ENCODE assay signal across 15 cellular contexts in genomic region chr2:211944572-211944971, GRCh38.
A peak's percentile ranks its signal among the peaks of the same experiment; 100 is the strongest.
DNase-seq lines count a peak whose midpoint lies in the region; ATAC-seq and TF ChIP-seq lines count a peak whose summit lies in the region.
"Had no signal": no experiment of that assay in that cellular context is flagged by ENCODE, and none has a peak within 500 bp of the region (broad histone marks: within the 10 kb centered on the region; RNA-seq: fewer than 3 reads in every experiment).

No MANE protein-coding gene starts in this region.

- H3K9me3 ChIP-seq in H9 (ENCODE audit: control insufficient read depth, low read depth, low read length), result no peaks in the 10 kb centered on the region

- H3K9me3 Mint-ChIP-seq in H9 (no peaks in the 10 kb centered on the region; a peak in 1 of 5 replicates), CD14-positive monocyte (no peaks in the 10 kb centered on the region)
- no peaks in the 10 kb centered on the region for H3K9me3 Mint-ChIP-seq in activated naive CD4-positive, alpha-beta T cell treated with anti-CD3 and anti-CD28 coated beads, Interleukin-2, amount 10 ng/mL, durations not matched to agents 7 days and 5 days
- H3K9me3 Mint-ChIP-seq: dendritic cell treated with granulocyte-macrophage colony-stimulating factor and Interleukin-4, amounts not matched to agents 40 ng/mL and 50 ng/mL, for 4 days had no signal

- H3K27ac Mint-ChIP-seq in H9, result no peak overlapping the region
- H3K27ac Mint-ChIP-seq in activated naive CD4-positive, alpha-beta T cell treated with anti-CD3 and anti-CD28 coated beads, Interleukin-2, amount 10 ng/mL, durations not matched to agents 7 days and 5 days, result no peak overlapping the region
- no peak overlapping the region for H3K27ac Mint-ChIP-seq in CD14-positive monocyte
- H3K27ac Mint-ChIP-seq: CD4-positive, CD25-positive, alpha-beta regulatory T cell; dendritic cell treated with granulocyte-macrophage colony-stimulating factor and Interleukin-4, amounts not matched to agents 40 ng/mL and 50 ng/mL, for 4 days; natural killer cell had no signal

- H3K4me1 Mint-ChIP-seq in H9 (peaks cover 5% of the 10 kb centered on the region in 2 experiments), CD14-positive monocyte (no peaks in the 10 kb centered on the region)
- H3K4me1 Mint-ChIP-seq in activated naive CD4-positive, alpha-beta T cell treated with anti-CD3 and anti-CD28 coated beads, Interleukin-2, amount 10 ng/mL, durations not matched to agents 7 days and 5 days, result no peaks in the 10 kb centered on the region
- H3K4me1 Mint-ChIP-seq: CD4-positive, CD25-positive, alpha-beta regulatory T cell; natural killer cell had no signal

- intact Hi-C loops in CD14-positive monocyte (cut with micrococcal nuclease), result no loop called here

- no peak overlapping the region for H3T11ph ChIP-seq in H9 (ENCODE audit: low read length)

- TF ChIP-seq CTCF in H9 (conservative IDR thresholded peaks at IDR 0.05) (peak; percentile 48), epithelial cell of esophagus (IDR thresholded peaks at IDR 0.05; ENCODE audit: insufficient read depth, low read depth, low read length, missing control alignments) (no peak), CD14-positive monocyte (IDR thresholded peaks at IDR 0.05) (no peak)

- no peak overlapping the region for H3K4me3 ChIP-seq in epithelial cell of esophagus (ENCODE audit: low read length)
- H3K4me3 ChIP-seq: skin epidermis had no signal

- H4K20me1 ChIP-seq in H9 (ENCODE audit: control insufficient read depth, insufficient read depth, insufficient read length), result no peaks in the 10 kb centered on the region

- WGBS in H9 (ENCODE audit: extremely low coverage, insufficient read length, low lambda C conversion rate), result no CpG with 5 or more reads among the region's 1 CpG

- H2AK5ac ChIP-seq in H9 (ENCODE audit: insufficient read length, low read length), result no peak overlapping the region

- H3K23ac ChIP-seq in H9 (ENCODE audit: insufficient read length, low read depth, low read length), result no peak overlapping the region

- H2BK5ac ChIP-seq in H9 (ENCODE audit: insufficient read length, low read length), result no peak overlapping the region

- H3K4ac ChIP-seq in H9 (ENCODE audit: low read depth, low read length), result no peak overlapping the region

- no peaks in the 10 kb centered on the region for H3K4me1 ChIP-seq in H9 (ENCODE audit: insufficient read depth, low read length)

- CTCF ChIA-PET in activated naive CD4-positive, alpha-beta T cell treated with anti-CD3 and anti-CD28 coated beads, Interleukin-2, amount 10 ng/mL, durations not matched to agents 7 days and 5 days (lab: Charles Lee), result no interaction called here

- H3K56ac ChIP-seq in H9 (ENCODE audit: insufficient read length, low read depth, low read length), result no peak overlapping the region

- DNase-seq in H9, result peak; percentile 46
- peak; percentile 38 for DNase-seq in epithelial cell of esophagus (ENCODE audit: low read depth)
- DNase-seq in NCI-H1436 (lab: John Stamatoyannopoulos, UW), result no peak
- DNase-seq in activated naive CD4-positive, alpha-beta T cell treated with anti-CD3 and anti-CD28 coated beads, Interleukin-2, amount 10 ng/mL, durations not matched to agents 7 days and 5 days, result no peak
- DNase-seq in CD14-positive monocyte (ENCODE audit: low spot score), result no peak
- DNase-seq in Kasumi-1 (lab: John Stamatoyannopoulos, UW), result no peak
- DNase-seq: CD4-positive, CD25-positive, alpha-beta regulatory T cell; foreskin fibroblast; natural killer cell; T1000 had no signal

- no peak overlapping the region for H2BK20ac ChIP-seq in H9 (ENCODE audit: low read depth, low read length, poor library complexity, severe bottlenecking)

- no peaks in the 10 kb centered on the region for H3K27me3 ChIP-seq in H9 (ENCODE audit: insufficient read depth, low read length)

- H4K8ac ChIP-seq in H9 (replicated peaks; ENCODE audit: insufficient read length, low read depth, low read length), result no peak overlapping the region

- no peaks in the 10 kb centered on the region for H3K79me2 ChIP-seq in H9 (ENCODE audit: insufficient read depth, low read length)

- H2BK12ac ChIP-seq in H9 (ENCODE audit: insufficient read length, low read depth, low read length), result no peak overlapping the region

- no peaks in the 10 kb centered on the region for H3K23me2 ChIP-seq in H9 (ENCODE audit: insufficient read length, low read depth, low read length, poor library complexity, severe bottlenecking)

- H2AFZ ChIP-seq in H9 (ENCODE audit: low read length), result no peak overlapping the region

- no peak overlapping the region for H4K5ac ChIP-seq in H9 (ENCODE audit: insufficient read length, low read depth, low read length)

- no peak overlapping the region for H3K14ac ChIP-seq in H9 (ENCODE audit: insufficient read depth, low read length)

- H3K27me3 Mint-ChIP-seq in H9 (ENCODE audit: low read depth), result no peaks in the 10 kb centered on the region
- no peaks in the 10 kb centered on the region for H3K27me3 Mint-ChIP-seq in activated naive CD4-positive, alpha-beta T cell treated with anti-CD3 and anti-CD28 coated beads, Interleukin-2, amount 10 ng/mL, durations not matched to agents 7 days and 5 days
- H3K27me3 Mint-ChIP-seq in CD14-positive monocyte (ENCODE audit: low read depth in 3 of 3), result no peaks in the 10 kb centered on the region
- H3K27me3 Mint-ChIP-seq: CD4-positive, CD25-positive, alpha-beta regulatory T cell; dendritic cell treated with granulocyte-macrophage colony-stimulating factor and Interleukin-4, amounts not matched to agents 40 ng/mL and 50 ng/mL, for 4 days had no signal

- H2BK120ac ChIP-seq in H9 (ENCODE audit: low read depth, low read length, poor library complexity, severe bottlenecking), result no peak overlapping the region

- H3K9ac ChIP-seq in H9 (ENCODE audit: extremely low read depth, insufficient read length, low read length), result no peak overlapping the region

- no peak overlapping the region for H3K4me3 Mint-ChIP-seq in H9
- no peak overlapping the region for H3K4me3 Mint-ChIP-seq in activated naive CD4-positive, alpha-beta T cell treated with anti-CD3 and anti-CD28 coated beads, Interleukin-2, amount 10 ng/mL, durations not matched to agents 7 days and 5 days
- no peak overlapping the region for H3K4me3 Mint-ChIP-seq in CD14-positive monocyte
- H3K4me3 Mint-ChIP-seq: CD4-positive, CD25-positive, alpha-beta regulatory T cell; dendritic cell treated with granulocyte-macrophage colony-stimulating factor and Interleukin-4, amounts not matched to agents 40 ng/mL and 50 ng/mL, for 4 days; natural killer cell had no signal

- H3K4me2 ChIP-seq in H9 (ENCODE audit: insufficient read depth, insufficient read length, low read length), result no peak overlapping the region

- ATAC-seq in GM18870 (IDR thresholded peaks at IDR 0.05; ENCODE audit: unreplicated experiment), result peak; percentile 86
- ATAC-seq in HG03432 (IDR thresholded peaks at IDR 0.05; ENCODE audit: unreplicated experiment), result peak; percentile 72
- ATAC-seq: natural killer cell, Panc1 had no signal

- H2BK15ac ChIP-seq in H9 (ENCODE audit: low read depth, low read length), result no peak overlapping the region

- H3K27ac ChIP-seq in H9 (ENCODE audit: insufficient read length, low read depth, low read length), result no peak overlapping the region
- H3K27ac ChIP-seq: skin epidermis had no signal

- no peak overlapping the region for H4K91ac ChIP-seq in H9 (ENCODE audit: insufficient read length, low read depth, low read length)

- H3K36me3 Mint-ChIP-seq in H9 (ENCODE audit: insufficient read depth in 1 of 3, low read depth in 3 of 3) (no peaks in the 10 kb centered on the region), CD14-positive monocyte (no peaks in the 10 kb centered on the region)
- H3K36me3 Mint-ChIP-seq in activated naive CD4-positive, alpha-beta T cell treated with anti-CD3 and anti-CD28 coated beads, Interleukin-2, amount 10 ng/mL, durations not matched to agents 7 days and 5 days, result no peaks in the 10 kb centered on the region
- H3K36me3 Mint-ChIP-seq: CD4-positive, CD25-positive, alpha-beta regulatory T cell; natural killer cell had no signal

- H3K79me1 ChIP-seq in H9 (ENCODE audit: insufficient read depth, low read depth, low read length, poor library complexity, severe bottlenecking), result no peaks in the 10 kb centered on the region

- no peak overlapping the region for H3K18ac ChIP-seq in H9 (ENCODE audit: insufficient read length, low read depth, low read length)

Comparison
In these comparisons a context has a peak if more than half of its experiments do, and no peak if none do; other contexts are left out.
1. DNase-seq: peak in H9 (single experiment) and epithelial cell of esophagus (single experiment); none in NCI-H1436 (single experiment), activated naive CD4-positive, alpha-beta T cell treated with anti-CD3 and anti-CD28 coated beads, Interleukin-2, amount 10 ng/mL, durations not matched to agents 7 days and 5 days (single experiment), CD14-positive monocyte (single experiment) and Kasumi-1 (0 of 2).